Comparison of ENCODE assay signal across 18 cellular contexts in genomic region chr19:19649159-19649558, GRCh38. TPM values are rescaled to one million over a fixed set of nuclear protein-coding genes. Genes with fewer than 3 reads are reported as not detected.
DNase-seq lines count a peak whose midpoint lies in the region; ATAC-seq and TF ChIP-seq lines count a peak whose summit lies in the region.
"Had no signal": no experiment of that assay in that cellular context is flagged by ENCODE, and none has a peak within 500 bp of the region (broad histone marks: within the 10 kb centered on the region; RNA-seq: fewer than 3 reads in every experiment).

No MANE protein-coding gene starts in this region.

- no peaks in the 10 kb centered on the region for H3K4me1 ChIP-seq in GM23338 (ENCODE audit: insufficient read depth)

- H3K9me3 Mint-ChIP-seq in activated naive CD4-positive, alpha-beta T cell treated with anti-CD3 and anti-CD28 coated beads for 36 hours: no peaks in the 10 kb centered on the region
- no peaks in the 10 kb centered on the region for H3K9me3 Mint-ChIP-seq in GM23338
- H3K9me3 Mint-ChIP-seq in activated naive CD8-positive, alpha-beta T cell treated with anti-CD3 and anti-CD28 coated beads for 36 hours: no peaks in the 10 kb centered on the region
- H3K9me3 Mint-ChIP-seq in osteocyte (ENCODE audit: unreplicated experiment): no peaks in the 10 kb centered on the region
- H3K9me3 Mint-ChIP-seq in activated CD4-positive, alpha-beta memory T cell treated with anti-CD3 and anti-CD28 coated beads for 36 hours: no peaks in the 10 kb centered on the region

- H3K4me1 Mint-ChIP-seq in activated naive CD4-positive, alpha-beta T cell treated with anti-CD3 and anti-CD28 coated beads for 36 hours (ENCODE audit: low read depth): no peaks in the 10 kb centered on the region
- H3K4me1 Mint-ChIP-seq in GM23338 (no peaks in the 10 kb centered on the region), osteocyte (ENCODE audit: unreplicated experiment) (no peaks in the 10 kb centered on the region)
- peaks cover 3% of the 10 kb centered on the region for H3K4me1 Mint-ChIP-seq in activated naive CD8-positive, alpha-beta T cell treated with anti-CD3 and anti-CD28 coated beads for 36 hours
- no peaks in the 10 kb centered on the region for H3K4me1 Mint-ChIP-seq in activated CD4-positive, alpha-beta memory T cell treated with anti-CD3 and anti-CD28 coated beads for 36 hours (ENCODE audit: low read depth)

- DNase-seq in activated naive CD4-positive, alpha-beta T cell treated with anti-CD3 and anti-CD28 coated beads for 36 hours: no peak
- no peak for DNase-seq in activated naive CD4-positive, alpha-beta T cell treated with Interleukin-2 at 50 U/mL for 16 hours
- peak; percentile 0 for DNase-seq in GM23338 (ENCODE audit: low spot score)
- no peak for DNase-seq in activated naive CD8-positive, alpha-beta T cell treated with anti-CD3 and anti-CD28 coated beads for 36 hours
- DNase-seq in osteocyte (ENCODE audit: extremely low spot score, unreplicated experiment): no peak
- no peak for DNase-seq in lower leg skin (ENCODE audit: low spot score in 2 of 2)
- DNase-seq in activated CD4-positive, alpha-beta memory T cell treated with anti-CD3 and anti-CD28 coated beads for 36 hours: no peak
- DNase-seq: DMS153, EL, MG63, NCI-H1092, NCI-H2081 treated with DMSO at 0.1 percent for 48 hours, NCI-H510A treated with DMSO at 0.1 percent for 48 hours, Right ventricle myocardium superior had no signal

- no peaks in the 10 kb centered on the region for H3K9me2 ChIP-seq in GM23338 (ENCODE audit: insufficient read depth)

- H3K27ac Mint-ChIP-seq in activated naive CD4-positive, alpha-beta T cell treated with anti-CD3 and anti-CD28 coated beads for 36 hours: peak overlapping the region; percentile 59
- peak overlapping the region; percentile 58; the same call in 1 of the 2 replicates for H3K27ac Mint-ChIP-seq in GM23338
- H3K27ac Mint-ChIP-seq in activated naive CD8-positive, alpha-beta T cell treated with anti-CD3 and anti-CD28 coated beads for 36 hours: peak overlapping the region; percentile 47
- peak overlapping the region; percentile 32 for H3K27ac Mint-ChIP-seq in osteocyte (ENCODE audit: unreplicated experiment)
- no peak overlapping the region for H3K27ac Mint-ChIP-seq in activated CD4-positive, alpha-beta memory T cell treated with anti-CD3 and anti-CD28 coated beads for 36 hours

- peaks cover 18% of the 10 kb centered on the region for H3K36me3 ChIP-seq in GM23338 (ENCODE audit: insufficient read depth)

- ATAC-seq in GM23338: no peak
- no peak for ATAC-seq in HG03457 (IDR thresholded peaks at IDR 0.05; ENCODE audit: unreplicated experiment)
- ATAC-seq: HepG2, Panc1 had no signal

- H3K4me2 ChIP-seq in GM23338: no peak overlapping the region
- H3K4me2 ChIP-seq: BLaER1 treated with 17β-estradiol and CSF1 and Interleukin-3, amounts not matched to agents 10 nM and 100 nM had no signal

- TF ChIP-seq POLR2A in lower leg skin (IDR thresholded peaks at IDR 0.05): no peak

- H3K79me2 ChIP-seq in GM23338 (replicated peaks; ENCODE audit: insufficient read depth): no peaks in the 10 kb centered on the region

- no peaks in the 10 kb centered on the region for H3K27me3 Mint-ChIP-seq in activated naive CD4-positive, alpha-beta T cell treated with anti-CD3 and anti-CD28 coated beads for 36 hours (ENCODE audit: low read depth)
- H3K27me3 Mint-ChIP-seq in GM23338 (ENCODE audit: insufficient read depth, low read depth, poor library complexity) (peaks cover 18% of the 10 kb centered on the region), osteocyte (ENCODE audit: unreplicated experiment) (no peaks in the 10 kb centered on the region)
- no peaks in the 10 kb centered on the region for H3K27me3 Mint-ChIP-seq in activated naive CD8-positive, alpha-beta T cell treated with anti-CD3 and anti-CD28 coated beads for 36 hours
- no peaks in the 10 kb centered on the region for H3K27me3 Mint-ChIP-seq in activated CD4-positive, alpha-beta memory T cell treated with anti-CD3 and anti-CD28 coated beads for 36 hours

- no peak overlapping the region for H2AFZ ChIP-seq in GM23338

- CTCF ChIA-PET in activated naive CD4-positive, alpha-beta T cell treated with anti-CD3 and anti-CD28 coated beads for 36 hours (lab: Charles Lee): interaction anchor here (1.2 kb wide), 1 partner anchor 67 kb away, joined by 3 read pairs; no protein-coding TSS in a partner anchor
- CTCF ChIA-PET in activated CD4-positive, alpha-beta memory T cell treated with anti-CD3 and anti-CD28 coated beads for 36 hours (lab: Charles Lee): no interaction called here

- POLR2A ChIA-PET in activated CD4-positive, alpha-beta memory T cell treated with anti-CD3 and anti-CD28 coated beads for 36 hours (lab: Charles Lee): interaction anchor here (1.0 to 1.3 kb wide), 2 partner anchors 14 to 22 kb away, joined by 3 to 4 read pairs; partner anchors contain the start of gene ATP13A1

- H3F3A ChIP-seq in GM23338 (replicated peaks; ENCODE audit: low read depth): peaks cover 11% of the 10 kb centered on the region

- TF ChIP-seq CTCF in GM23338 (conservative IDR thresholded peaks at IDR 0.05; ENCODE audit: low read depth in 2 of 2) (no peak), osteocyte (IDR thresholded peaks at IDR 0.05) (no peak), lower leg skin (IDR thresholded peaks at IDR 0.05) (no peak)

- intact Hi-C loops in activated naive CD4-positive, alpha-beta T cell treated with anti-CD3 and anti-CD28 coated beads for 36 hours (cut with micrococcal nuclease): no loop called here
- intact Hi-C loops in lower leg skin (cut with DNase I; ENCODE audit: low total_unique reads): no loop called here
- intact Hi-C loops in activated CD4-positive, alpha-beta memory T cell treated with anti-CD3 and anti-CD28 coated beads for 36 hours (cut with micrococcal nuclease): no loop called here

- H3K27me3 ChIP-seq in GM23338 (ENCODE audit: insufficient read depth): no peaks in the 10 kb centered on the region
- H3K27me3 ChIP-seq: BLaER1 treated with 17β-estradiol and CSF1 and Interleukin-3, amounts not matched to agents 10 nM and 100 nM; MG63 had no signal

- peaks cover 6% of the 10 kb centered on the region; the same call in 1 of the 2 replicates for H4K20me1 ChIP-seq in GM23338 (replicated peaks; ENCODE audit: insufficient read depth)

- H3K4me3 ChIP-seq in GM23338 (no peak overlapping the region), lower leg skin (ENCODE audit: low read depth, poor library complexity, severe bottlenecking) (no peak overlapping the region)
- H3K4me3 ChIP-seq: BLaER1 treated with 17β-estradiol and CSF1 and Interleukin-3, amounts not matched to agents 10 nM and 100 nM; MG63 had no signal

- no peak overlapping the region for H3K4me3 Mint-ChIP-seq in activated naive CD4-positive, alpha-beta T cell treated with anti-CD3 and anti-CD28 coated beads for 36 hours
- H3K4me3 Mint-ChIP-seq in GM23338 (no peak overlapping the region), osteocyte (ENCODE audit: unreplicated experiment) (no peak overlapping the region)
- H3K4me3 Mint-ChIP-seq in activated naive CD8-positive, alpha-beta T cell treated with anti-CD3 and anti-CD28 coated beads for 36 hours: no peak overlapping the region
- no peak overlapping the region for H3K4me3 Mint-ChIP-seq in activated CD4-positive, alpha-beta memory T cell treated with anti-CD3 and anti-CD28 coated beads for 36 hours

- 85 to 92% methylated on average over 6 of the region's 6 CpGs for WGBS in lower leg skin, 2 donors

- peaks cover 36% of the 10 kb centered on the region for H3K36me3 Mint-ChIP-seq in activated naive CD4-positive, alpha-beta T cell treated with anti-CD3 and anti-CD28 coated beads for 36 hours (ENCODE audit: low read depth)
- H3K36me3 Mint-ChIP-seq in GM23338 (ENCODE audit: low read depth): peaks cover 76% of the 10 kb centered on the region
- peaks cover 16% of the 10 kb centered on the region for H3K36me3 Mint-ChIP-seq in activated naive CD8-positive, alpha-beta T cell treated with anti-CD3 and anti-CD28 coated beads for 36 hours
- peaks cover 27% of the 10 kb centered on the region for H3K36me3 Mint-ChIP-seq in osteocyte (ENCODE audit: unreplicated experiment)
- peaks cover 28% of the 10 kb centered on the region for H3K36me3 Mint-ChIP-seq in activated CD4-positive, alpha-beta memory T cell treated with anti-CD3 and anti-CD28 coated beads for 36 hours

- no peak overlapping the region for H3K27ac ChIP-seq in GM23338 (ENCODE audit: low read depth)
- H3K27ac ChIP-seq: BLaER1 treated with 17β-estradiol and CSF1 and Interleukin-3, amounts not matched to agents 10 nM and 100 nM had no signal

RNA-seq across cellular contexts. Expression of gene GMIP, which starts 5.7 kb away (rescaled TPM):
- total RNA-seq in activated naive CD4-positive, alpha-beta T cell treated with anti-CD3 and anti-CD28 coated beads for 36 hours: 10 to 100 TPM; 38.7 to 40.6 TPM
- total RNA-seq in GM23338 (2014; rRNA removed; shearing (Covaris generic)): 19.8 and 22.1 TPM in 2 replicates
- 5.1 and 6.2 TPM in 2 replicates for polyA plus RNA-seq in GM23338 (2016; fragmentation: Nextera tagmentation; extraction: Ambion mirVana)
- 10 to 100 TPM; 53.3 to 54.7 TPM for total RNA-seq in activated naive CD8-positive, alpha-beta T cell treated with anti-CD3 and anti-CD28 coated beads for 36 hours
- total RNA-seq in osteocyte: 10.5 and 12.0 TPM in 2 replicates
- total RNA-seq in lower leg skin: 10 to 100 TPM in 3 of 4 donors, 1 to 10 TPM in 1; 6.4 to 21.0 (median 19.1) TPM
- 10 to 100 TPM; 78.6 to 79.4 TPM for total RNA-seq in activated CD4-positive, alpha-beta memory T cell treated with anti-CD3 and anti-CD28 coated beads for 36 hours

RNA-seq across cellular contexts. Expression of gene ATP13A1, which starts 14.3 kb away (rescaled TPM):
- 10 to 100 TPM; 48.7 to 55.1 TPM for total RNA-seq in activated naive CD4-positive, alpha-beta T cell treated with anti-CD3 and anti-CD28 coated beads for 36 hours
- 109 and 307 TPM in 2 replicates for total RNA-seq in GM23338 (2014; rRNA removed; shearing (Covaris generic))
- polyA plus RNA-seq in GM23338 (2016; fragmentation: Nextera tagmentation; extraction: Ambion mirVana): 38.1 and 41.5 TPM in 2 replicates
- total RNA-seq in activated naive CD8-positive, alpha-beta T cell treated with anti-CD3 and anti-CD28 coated beads for 36 hours: 10 to 100 TPM; 72.6 to 76.4 TPM
- 62.8 and 67.2 TPM in 2 replicates for total RNA-seq in osteocyte
- total RNA-seq in lower leg skin: 100 to 1,000 TPM in 2 of 4 donors, 10 to 100 TPM in 2; 60.8 to 162 (median 109) TPM
- 10 to 100 TPM; 66.6 to 69.2 TPM for total RNA-seq in activated CD4-positive, alpha-beta memory T cell treated with anti-CD3 and anti-CD28 coated beads for 36 hours

RNA-seq across cellular contexts. Expression of gene ZNF101, which starts 19.5 kb away (rescaled TPM):
- total RNA-seq in activated naive CD4-positive, alpha-beta T cell treated with anti-CD3 and anti-CD28 coated beads for 36 hours: 10 to 100 TPM; 51.8 to 54.3 TPM
- 46.4 and 51.0 TPM in 2 replicates for total RNA-seq in GM23338 (2014; rRNA removed; shearing (Covaris generic))
- 47.9 and 52.9 TPM in 2 replicates for polyA plus RNA-seq in GM23338 (2016; fragmentation: Nextera tagmentation; extraction: Ambion mirVana)
- total RNA-seq in activated naive CD8-positive, alpha-beta T cell treated with anti-CD3 and anti-CD28 coated beads for 36 hours: 10 to 100 TPM; 71.8 to 73.2 TPM
- 7.1 and 8.4 TPM in 2 replicates for total RNA-seq in osteocyte
- 10 to 100 TPM in 1 of 4 donors, 1 to 10 TPM in 3; 4.5 to 18.6 (median 7.2) TPM for total RNA-seq in lower leg skin
- 10 to 100 TPM; 76.0 to 77.0 TPM for total RNA-seq in activated CD4-positive, alpha-beta memory T cell treated with anti-CD3 and anti-CD28 coated beads for 36 hours

RNA-seq across cellular contexts. Expression of gene LPAR2, which starts 21.1 kb away (rescaled TPM):
- total RNA-seq in activated naive CD4-positive, alpha-beta T cell treated with anti-CD3 and anti-CD28 coated beads for 36 hours: 10 to 100 TPM; 20.2 to 20.7 TPM
- 49.5 and 63.1 TPM in 2 replicates for total RNA-seq in GM23338 (2014; rRNA removed; shearing (Covaris generic))
- 35.8 and 39.4 TPM in 2 replicates for polyA plus RNA-seq in GM23338 (2016; fragmentation: Nextera tagmentation; extraction: Ambion mirVana)
- total RNA-seq in activated naive CD8-positive, alpha-beta T cell treated with anti-CD3 and anti-CD28 coated beads for 36 hours: 10 to 100 TPM; 23.7 to 28.4 TPM
- 6.8 and 7.4 TPM in 2 replicates for total RNA-seq in osteocyte
- 10 to 100 TPM; 16.5 to 31.6 (median 28.2) TPM for total RNA-seq in lower leg skin
- total RNA-seq in activated CD4-positive, alpha-beta memory T cell treated with anti-CD3 and anti-CD28 coated beads for 36 hours: 10 to 100 TPM; 32.5 to 33.1 TPM

RNA-seq across cellular contexts. Expression of gene PBX4, which starts 30.7 kb away (rescaled TPM):
- 10 to 100 TPM; 13.5 to 17.5 TPM for total RNA-seq in activated naive CD4-positive, alpha-beta T cell treated with anti-CD3 and anti-CD28 coated beads for 36 hours
- total RNA-seq in GM23338 (2014; rRNA removed; shearing (Covaris generic)): 1.5 and 2.6 TPM in 2 replicates
- polyA plus RNA-seq in GM23338 (2016; fragmentation: Nextera tagmentation; extraction: Ambion mirVana): 4.1 and 5.3 TPM in 2 replicates
- total RNA-seq in activated naive CD8-positive, alpha-beta T cell treated with anti-CD3 and anti-CD28 coated beads for 36 hours: 1 to 10 TPM; 8.2 to 9.6 TPM
- total RNA-seq in osteocyte (0.46 and 0.52 TPM in 2 replicates), lower leg skin (10 to 100 TPM in 1 of 4 donors, 1 to 10 TPM in 3; 3.8 to 15.8 (median 5.9) TPM)
- total RNA-seq in activated CD4-positive, alpha-beta memory T cell treated with anti-CD3 and anti-CD28 coated beads for 36 hours: 10 to 100 TPM; 44.9 to 45.7 TPM
- total RNA-seq: HepG2, Right ventricle myocardium superior had no signal
- polyA plus RNA-seq: HepG2 had no signal
